ENCODE assay signal across 1 cellular context in genomic region chr10:110174201-110174600, GRCh38.
TF ChIP-seq lines count a peak whose summit lies in the region.

No MANE protein-coding gene starts in this region.

TF ChIP-seq in H1, 55 proteins besides CTCF, POLR2A, EP300 and RAD21:
- TF ChIP-seq, protein P1, sequence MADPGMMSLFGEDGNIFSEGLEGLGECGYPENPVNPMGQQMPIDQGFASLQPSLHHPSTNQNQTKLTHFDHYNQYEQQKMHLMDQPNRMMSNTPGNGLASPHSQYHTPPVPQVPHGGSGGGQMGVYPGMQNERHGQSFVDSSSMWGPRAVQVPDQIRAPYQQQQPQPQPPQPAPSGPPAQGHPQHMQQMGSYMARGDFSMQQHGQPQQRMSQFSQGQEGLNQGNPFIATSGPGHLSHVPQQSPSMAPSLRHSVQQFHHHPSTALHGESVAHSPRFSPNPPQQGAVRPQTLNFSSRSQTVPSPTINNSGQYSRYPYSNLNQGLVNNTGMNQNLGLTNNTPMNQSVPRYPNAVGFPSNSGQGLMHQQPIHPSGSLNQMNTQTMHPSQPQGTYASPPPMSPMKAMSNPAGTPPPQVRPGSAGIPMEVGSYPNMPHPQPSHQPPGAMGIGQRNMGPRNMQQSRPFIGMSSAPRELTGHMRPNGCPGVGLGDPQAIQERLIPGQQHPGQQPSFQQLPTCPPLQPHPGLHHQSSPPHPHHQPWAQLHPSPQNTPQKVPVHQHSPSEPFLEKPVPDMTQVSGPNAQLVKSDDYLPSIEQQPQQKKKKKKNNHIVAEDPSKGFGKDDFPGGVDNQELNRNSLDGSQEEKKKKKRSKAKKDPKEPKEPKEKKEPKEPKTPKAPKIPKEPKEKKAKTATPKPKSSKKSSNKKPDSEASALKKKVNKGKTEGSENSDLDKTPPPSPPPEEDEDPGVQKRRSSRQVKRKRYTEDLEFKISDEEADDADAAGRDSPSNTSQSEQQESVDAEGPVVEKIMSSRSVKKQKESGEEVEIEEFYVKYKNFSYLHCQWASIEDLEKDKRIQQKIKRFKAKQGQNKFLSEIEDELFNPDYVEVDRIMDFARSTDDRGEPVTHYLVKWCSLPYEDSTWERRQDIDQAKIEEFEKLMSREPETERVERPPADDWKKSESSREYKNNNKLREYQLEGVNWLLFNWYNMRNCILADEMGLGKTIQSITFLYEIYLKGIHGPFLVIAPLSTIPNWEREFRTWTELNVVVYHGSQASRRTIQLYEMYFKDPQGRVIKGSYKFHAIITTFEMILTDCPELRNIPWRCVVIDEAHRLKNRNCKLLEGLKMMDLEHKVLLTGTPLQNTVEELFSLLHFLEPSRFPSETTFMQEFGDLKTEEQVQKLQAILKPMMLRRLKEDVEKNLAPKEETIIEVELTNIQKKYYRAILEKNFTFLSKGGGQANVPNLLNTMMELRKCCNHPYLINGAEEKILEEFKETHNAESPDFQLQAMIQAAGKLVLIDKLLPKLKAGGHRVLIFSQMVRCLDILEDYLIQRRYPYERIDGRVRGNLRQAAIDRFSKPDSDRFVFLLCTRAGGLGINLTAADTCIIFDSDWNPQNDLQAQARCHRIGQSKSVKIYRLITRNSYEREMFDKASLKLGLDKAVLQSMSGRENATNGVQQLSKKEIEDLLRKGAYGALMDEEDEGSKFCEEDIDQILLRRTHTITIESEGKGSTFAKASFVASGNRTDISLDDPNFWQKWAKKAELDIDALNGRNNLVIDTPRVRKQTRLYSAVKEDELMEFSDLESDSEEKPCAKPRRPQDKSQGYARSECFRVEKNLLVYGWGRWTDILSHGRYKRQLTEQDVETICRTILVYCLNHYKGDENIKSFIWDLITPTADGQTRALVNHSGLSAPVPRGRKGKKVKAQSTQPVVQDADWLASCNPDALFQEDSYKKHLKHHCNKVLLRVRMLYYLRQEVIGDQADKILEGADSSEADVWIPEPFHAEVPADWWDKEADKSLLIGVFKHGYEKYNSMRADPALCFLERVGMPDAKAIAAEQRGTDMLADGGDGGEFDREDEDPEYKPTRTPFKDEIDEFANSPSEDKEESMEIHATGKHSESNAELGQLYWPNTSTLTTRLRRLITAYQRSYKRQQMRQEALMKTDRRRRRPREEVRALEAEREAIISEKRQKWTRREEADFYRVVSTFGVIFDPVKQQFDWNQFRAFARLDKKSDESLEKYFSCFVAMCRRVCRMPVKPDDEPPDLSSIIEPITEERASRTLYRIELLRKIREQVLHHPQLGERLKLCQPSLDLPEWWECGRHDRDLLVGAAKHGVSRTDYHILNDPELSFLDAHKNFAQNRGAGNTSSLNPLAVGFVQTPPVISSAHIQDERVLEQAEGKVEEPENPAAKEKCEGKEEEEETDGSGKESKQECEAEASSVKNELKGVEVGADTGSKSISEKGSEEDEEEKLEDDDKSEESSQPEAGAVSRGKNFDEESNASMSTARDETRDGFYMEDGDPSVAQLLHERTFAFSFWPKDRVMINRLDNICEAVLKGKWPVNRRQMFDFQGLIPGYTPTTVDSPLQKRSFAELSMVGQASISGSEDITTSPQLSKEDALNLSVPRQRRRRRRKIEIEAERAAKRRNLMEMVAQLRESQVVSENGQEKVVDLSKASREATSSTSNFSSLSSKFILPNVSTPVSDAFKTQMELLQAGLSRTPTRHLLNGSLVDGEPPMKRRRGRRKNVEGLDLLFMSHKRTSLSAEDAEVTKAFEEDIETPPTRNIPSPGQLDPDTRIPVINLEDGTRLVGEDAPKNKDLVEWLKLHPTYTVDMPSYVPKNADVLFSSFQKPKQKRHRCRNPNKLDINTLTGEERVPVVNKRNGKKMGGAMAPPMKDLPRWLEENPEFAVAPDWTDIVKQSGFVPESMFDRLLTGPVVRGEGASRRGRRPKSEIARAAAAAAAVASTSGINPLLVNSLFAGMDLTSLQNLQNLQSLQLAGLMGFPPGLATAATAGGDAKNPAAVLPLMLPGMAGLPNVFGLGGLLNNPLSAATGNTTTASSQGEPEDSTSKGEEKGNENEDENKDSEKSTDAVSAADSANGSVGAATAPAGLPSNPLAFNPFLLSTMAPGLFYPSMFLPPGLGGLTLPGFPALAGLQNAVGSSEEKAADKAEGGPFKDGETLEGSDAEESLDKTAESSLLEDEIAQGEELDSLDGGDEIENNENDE (IDR thresholded peaks at IDR 0.05; ENCODE audit: insufficient replicate concordance, low read length): no peak
- TF ChIP-seq RXRA (IDR thresholded peaks at IDR 0.05; ENCODE audit: insufficient read depth, low read depth, low read length) (no peak), HDAC2 (IDR thresholded peaks at IDR 0.05; ENCODE audit: borderline replicate concordance in 1 of 2, low read depth in 2 of 2, low read length in 2 of 2) (0 out of 4 replicates have a peak, but pooled peaks of 1 of the 2 experiments have one; percentile 37), NANOG (IDR thresholded peaks at IDR 0.05; ENCODE audit: insufficient read depth, low read depth, low read length, poor library complexity, severe bottlenecking) (peak; percentile 95)
